15 cellular contexts compared by ENCODE assay signal in the genomic region with DNA sequence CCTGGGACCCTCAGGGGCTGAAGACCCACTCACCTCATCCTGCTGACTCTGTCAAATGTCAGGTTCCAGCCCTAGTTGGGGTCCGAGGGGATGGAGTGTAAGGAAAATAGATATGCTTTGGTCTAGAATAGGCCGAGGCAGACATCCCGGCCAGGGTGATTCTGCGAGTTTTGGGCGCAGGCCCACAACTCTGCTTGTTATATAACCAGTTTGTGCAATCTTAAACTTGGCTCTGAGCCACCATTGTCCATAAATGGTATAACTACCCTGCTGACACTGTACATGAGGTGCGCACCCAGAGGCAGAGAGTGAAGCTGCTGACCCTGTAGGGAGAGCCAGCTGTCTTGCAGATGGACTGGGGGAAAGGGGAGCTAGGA.
DNase-seq lines count a peak whose midpoint lies in the region; ATAC-seq and TF ChIP-seq lines count a peak whose summit lies in the region.
"Had no signal": no experiment of that assay in that cellular context is flagged by ENCODE, and none has a peak within 500 bp of the region (broad histone marks: within the 10 kb centered on the region; RNA-seq: fewer than 3 reads in every experiment).

No MANE protein-coding gene starts in this region.

- H3K4me3 ChIP-seq in GM23338 = no peak overlapping the region
- no peak overlapping the region for H3K4me3 ChIP-seq in lung
- no peak overlapping the region for H3K4me3 ChIP-seq in MG63
- H3K4me3 ChIP-seq: cardiac muscle cell had no signal

- H3K79me2 ChIP-seq in GM23338 (replicated peaks; ENCODE audit: insufficient read depth) = no peaks in the 10 kb centered on the region

- H3K4me1 ChIP-seq in GM23338 (ENCODE audit: insufficient read depth) (no peaks in the 10 kb centered on the region), lung (ENCODE audit: control insufficient read depth in 2 of 2, insufficient read depth in 2 of 2, low read length in 2 of 2) (no peaks in the 10 kb centered on the region)

- no peaks in the 10 kb centered on the region; the same call in 2 of the 3 replicates for H3K4me1 Mint-ChIP-seq in GM23338

- in situ Hi-C loops in G401 (cut with HindIII; ENCODE audit: low sequenced_read_pairs) = no loop called here

- no peaks in the 10 kb centered on the region for H3K36me3 Mint-ChIP-seq in GM23338 (ENCODE audit: low read depth)

- peak overlapping the region; percentile 89 for H2AFZ ChIP-seq in GM23338

- TF ChIP-seq CTCF in GM23338 (conservative IDR thresholded peaks at IDR 0.05; ENCODE audit: low read depth in 2 of 2) (no peak), lung (IDR thresholded peaks at IDR 0.05; ENCODE audit: control extremely low read depth, extremely low read depth) (no peak)

- no peaks in the 10 kb centered on the region for H3K27me3 ChIP-seq in GM23338 (ENCODE audit: insufficient read depth)
- no peaks in the 10 kb centered on the region for H3K27me3 ChIP-seq in lung (ENCODE audit: control insufficient read depth, insufficient read depth)
- H3K27me3 ChIP-seq in MG63 = no peaks in the 10 kb centered on the region; the same call in 1 of the 2 replicates
- H3K27me3 ChIP-seq: cardiac muscle cell had no signal

- no peaks in the 10 kb centered on the region for H4K20me1 ChIP-seq in GM23338 (replicated peaks; ENCODE audit: insufficient read depth)

- H3K9me3 ChIP-seq in lung (ENCODE audit: control insufficient read depth in 2 of 2, insufficient read depth in 1 of 2, low read length in 1 of 2) = no peaks in the 10 kb centered on the region
- H3K9me3 ChIP-seq in MG63 = no peaks in the 10 kb centered on the region

- DNase-seq in GM23338 (ENCODE audit: low spot score) (no peak), NCI-H128 (lab: John Stamatoyannopoulos, UW; ENCODE audit: unreplicated experiment) (peak; percentile 41), SK-N-DZ (ENCODE audit: low spot score) (peak; percentile 87), lung (ENCODE audit: low spot score) (peak; percentile 42), ecto neural progenitor cell (ENCODE audit: low spot score) (no peak), MG63 (no peak), G401 (ENCODE audit: low spot score) (no peak)
- DNase-seq: activated naive CD4-positive, alpha-beta T cell; CD4-positive, alpha-beta T cell; head of caudate nucleus; IMR-90; NCI-H2081 treated with DMSO at 0.1 percent for 48 hours; nucleus accumbens had no signal

- no peaks in the 10 kb centered on the region for H3K36me3 ChIP-seq in GM23338 (ENCODE audit: insufficient read depth)
- H3K36me3 ChIP-seq in lung (ENCODE audit: control insufficient read depth in 2 of 2, insufficient read depth in 2 of 2, low read length in 2 of 2) = no peaks in the 10 kb centered on the region
- H3K36me3 ChIP-seq in MG63 = no peaks in the 10 kb centered on the region
- H3K36me3 ChIP-seq: cardiac muscle cell had no signal

- H3K27ac Mint-ChIP-seq in GM23338 = no peak overlapping the region
- H3K27ac Mint-ChIP-seq: CD4-positive, alpha-beta T cell had no signal

- ATAC-seq in GM23338 = no peak
- ATAC-seq in lung (ENCODE audit: insufficient read depth, low FRiP score) = no peak
- no peak for ATAC-seq in GM18868 (IDR thresholded peaks at IDR 0.05; ENCODE audit: unreplicated experiment)

- no peak overlapping the region for H3K4me3 Mint-ChIP-seq in GM23338
- H3K4me3 Mint-ChIP-seq: CD4-positive, alpha-beta T cell had no signal

- H3K9me3 Mint-ChIP-seq in GM23338 = no peaks in the 10 kb centered on the region; the same call in 2 of the 3 replicates

- no peaks in the 10 kb centered on the region for H3K9me2 ChIP-seq in GM23338 (ENCODE audit: insufficient read depth)

- WGBS in lung, 2 donors = 52 to 67% methylated on average over 6 of the region's 6 CpGs

- H3F3A ChIP-seq in GM23338 (replicated peaks; ENCODE audit: low read depth) = no peaks in the 10 kb centered on the region

- H3K27ac ChIP-seq in GM23338 (ENCODE audit: low read depth) = no peak overlapping the region
- H3K27ac ChIP-seq in lung (ENCODE audit: low read depth in 1 of 2, low read length in 1 of 2) = no peak overlapping the region
- H3K27ac ChIP-seq: cardiac muscle cell had no signal

- no peak overlapping the region for H3K4me2 ChIP-seq in GM23338

- peaks cover 2% of the 10 kb centered on the region for H3K27me3 Mint-ChIP-seq in GM23338 (ENCODE audit: insufficient read depth, low read depth, poor library complexity)
- H3K27me3 Mint-ChIP-seq: CD4-positive, alpha-beta T cell had no signal

TF ChIP-seq in GM23338, 12 proteins besides CTCF, POLR2A, EP300 and RAD21 (continues in another document):
- TF ChIP-seq POLR2AphosphoS5 (IDR thresholded peaks at IDR 0.05; ENCODE audit: low read depth) (no peak), ZNF114 (CRISPR knock-in tag; IDR thresholded peaks at IDR 0.05) (no peak), JUNB (IDR thresholded peaks at IDR 0.05; ENCODE audit: unreplicated experiment) (no peak), CREB1 (CRISPR knock-in tag; IDR thresholded peaks at IDR 0.05; ENCODE audit: low read depth) (no peak)
- TF ChIP-seq, protein P1, sequence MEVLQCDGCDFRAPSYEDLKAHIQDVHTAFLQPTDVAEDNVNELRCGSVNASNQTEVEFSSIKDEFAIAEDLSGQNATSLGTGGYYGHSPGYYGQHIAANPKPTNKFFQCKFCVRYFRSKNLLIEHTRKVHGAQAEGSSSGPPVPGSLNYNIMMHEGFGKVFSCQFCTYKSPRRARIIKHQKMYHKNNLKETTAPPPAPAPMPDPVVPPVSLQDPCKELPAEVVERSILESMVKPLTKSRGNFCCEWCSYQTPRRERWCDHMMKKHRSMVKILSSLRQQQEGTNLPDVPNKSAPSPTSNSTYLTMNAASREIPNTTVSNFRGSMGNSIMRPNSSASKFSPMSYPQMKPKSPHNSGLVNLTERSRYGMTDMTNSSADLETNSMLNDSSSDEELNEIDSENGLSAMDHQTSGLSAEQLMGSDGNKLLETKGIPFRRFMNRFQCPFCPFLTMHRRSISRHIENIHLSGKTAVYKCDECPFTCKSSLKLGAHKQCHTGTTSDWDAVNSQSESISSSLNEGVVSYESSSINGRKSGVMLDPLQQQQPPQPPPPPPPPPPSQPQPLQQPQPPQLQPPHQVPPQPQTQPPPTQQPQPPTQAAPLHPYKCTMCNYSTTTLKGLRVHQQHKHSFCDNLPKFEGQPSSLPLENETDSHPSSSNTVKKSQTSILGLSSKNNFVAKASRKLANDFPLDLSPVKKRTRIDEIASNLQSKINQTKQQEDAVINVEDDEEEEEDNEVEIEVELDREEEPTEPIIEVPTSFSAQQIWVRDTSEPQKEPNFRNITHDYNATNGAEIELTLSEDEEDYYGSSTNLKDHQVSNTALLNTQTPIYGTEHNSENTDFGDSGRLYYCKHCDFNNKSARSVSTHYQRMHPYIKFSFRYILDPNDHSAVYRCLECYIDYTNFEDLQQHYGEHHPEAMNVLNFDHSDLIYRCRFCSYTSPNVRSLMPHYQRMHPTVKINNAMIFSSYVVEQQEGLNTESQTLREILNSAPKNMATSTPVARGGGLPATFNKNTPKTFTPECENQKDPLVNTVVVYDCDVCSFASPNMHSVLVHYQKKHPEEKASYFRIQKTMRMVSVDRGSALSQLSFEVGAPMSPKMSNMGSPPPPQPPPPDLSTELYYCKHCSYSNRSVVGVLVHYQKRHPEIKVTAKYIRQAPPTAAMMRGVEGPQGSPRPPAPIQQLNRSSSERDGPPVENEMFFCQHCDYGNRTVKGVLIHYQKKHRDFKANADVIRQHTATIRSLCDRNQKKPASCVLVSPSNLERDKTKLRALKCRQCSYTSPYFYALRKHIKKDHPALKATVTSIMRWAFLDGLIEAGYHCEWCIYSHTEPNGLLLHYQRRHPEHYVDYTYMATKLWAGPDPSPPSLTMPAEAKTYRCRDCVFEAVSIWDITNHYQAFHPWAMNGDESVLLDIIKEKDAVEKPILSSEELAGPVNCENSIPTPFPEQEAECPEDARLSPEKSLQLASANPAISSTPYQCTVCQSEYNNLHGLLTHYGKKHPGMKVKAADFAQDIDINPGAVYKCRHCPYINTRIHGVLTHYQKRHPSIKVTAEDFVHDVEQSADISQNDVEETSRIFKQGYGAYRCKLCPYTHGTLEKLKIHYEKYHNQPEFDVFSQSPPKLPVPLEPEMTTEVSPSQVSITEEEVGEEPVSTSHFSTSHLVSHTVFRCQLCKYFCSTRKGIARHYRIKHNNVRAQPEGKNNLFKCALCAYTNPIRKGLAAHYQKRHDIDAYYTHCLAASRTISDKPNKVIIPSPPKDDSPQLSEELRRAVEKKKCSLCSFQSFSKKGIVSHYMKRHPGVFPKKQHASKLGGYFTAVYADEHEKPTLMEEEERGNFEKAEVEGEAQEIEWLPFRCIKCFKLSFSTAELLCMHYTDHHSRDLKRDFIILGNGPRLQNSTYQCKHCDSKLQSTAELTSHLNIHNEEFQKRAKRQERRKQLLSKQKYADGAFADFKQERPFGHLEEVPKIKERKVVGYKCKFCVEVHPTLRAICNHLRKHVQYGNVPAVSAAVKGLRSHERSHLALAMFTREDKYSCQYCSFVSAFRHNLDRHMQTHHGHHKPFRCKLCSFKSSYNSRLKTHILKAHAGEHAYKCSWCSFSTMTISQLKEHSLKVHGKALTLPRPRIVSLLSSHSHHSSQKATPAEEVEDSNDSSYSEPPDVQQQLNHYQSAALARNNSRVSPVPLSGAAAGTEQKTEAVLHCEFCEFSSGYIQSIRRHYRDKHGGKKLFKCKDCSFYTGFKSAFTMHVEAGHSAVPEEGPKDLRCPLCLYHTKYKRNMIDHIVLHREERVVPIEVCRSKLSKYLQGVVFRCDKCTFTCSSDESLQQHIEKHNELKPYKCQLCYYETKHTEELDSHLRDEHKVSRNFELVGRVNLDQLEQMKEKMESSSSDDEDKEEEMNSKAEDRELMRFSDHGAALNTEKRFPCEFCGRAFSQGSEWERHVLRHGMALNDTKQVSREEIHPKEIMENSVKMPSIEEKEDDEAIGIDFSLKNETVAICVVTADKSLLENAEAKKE (CRISPR knock-in tag; IDR thresholded peaks at IDR 0.05) = no peak

Comparison
In these comparisons a context has a peak if more than half of its experiments do, and no peak if none do; other contexts are left out.
1. DNase-seq: peak in NCI-H128 (single experiment), SK-N-DZ (single experiment) and lung (single experiment); none in GM23338 (single experiment), ecto neural progenitor cell (single experiment), MG63 (single experiment) and G401 (single experiment).